ENCODE assay signal across 14 cellular contexts in genomic region chr2:205655775-205656425, GRCh38. TPM values are rescaled to one million over a fixed set of nuclear protein-coding genes. Genes with fewer than 3 reads are reported as not detected.
DNase-seq lines count a peak whose midpoint lies in the region; TF ChIP-seq lines count a peak whose summit lies in the region.
"Had no signal": no experiment of that assay in that cellular context is flagged by ENCODE, and none has a peak within 500 bp of the region (broad histone marks: within the 10 kb centered on the region; RNA-seq: fewer than 3 reads in every experiment).

No MANE protein-coding gene starts in this region.

- H3K4me1 ChIP-seq in HEK293 (ENCODE audit: control insufficient read depth, insufficient read depth, low read length) = no peaks in the 10 kb centered on the region
- peaks cover 0 to 4% (median 4%) of the 10 kb centered on the region in 4 donors for H3K4me1 ChIP-seq in stomach
- no peaks in the 10 kb centered on the region for H3K4me1 ChIP-seq in breast epithelium

- TF ChIP-seq POLR2A in stomach (IDR thresholded peaks at IDR 0.05) = no peak
- TF ChIP-seq POLR2A in breast epithelium (IDR thresholded peaks at IDR 0.05) = no peak

- CTCF ChIA-PET in HEK293 (lab: Yijun Ruan, JAX) = interaction anchor here (0.5 kb wide), 1 partner anchor 17 kb away, joined by 4 read pairs; no protein-coding TSS in a partner anchor

- no peak for TF ChIP-seq CTCF in HEK293 (tag by site-specific recombination; IDR thresholded peaks at IDR 0.05)
- no peak for TF ChIP-seq CTCF in nephron progenitor cell (IDR thresholded peaks at IDR 0.05)
- no peak for TF ChIP-seq CTCF in stomach (IDR thresholded peaks at IDR 0.05)
- no peak for TF ChIP-seq CTCF in breast epithelium (IDR thresholded peaks at IDR 0.05)

- H3K4me3 ChIP-seq in HEK293 (ENCODE audit: low read depth, low read length) = no peak overlapping the region
- no peak overlapping the region for H3K4me3 ChIP-seq in stomach
- H3K4me3 ChIP-seq in breast epithelium = no peak overlapping the region

- H3K4me1 Mint-ChIP-seq in activated T-helper 2 cell treated with anti-CD3 and anti-CD28 coated beads, Interferon-gamma antibody, Interleukin-2, Interleukin-4, amounts not matched to agents 10 μg/mL and 5 μg/mL and 100 μg/mL, durations not matched to agents 14 hours and 24 hours and 36 hours (ENCODE audit: low read depth) = peaks cover 33% of the 10 kb centered on the region
- peaks cover 59% of the 10 kb centered on the region for H3K4me1 Mint-ChIP-seq in nephron progenitor cell

- WGBS in stomach, 5 donors = 60 to 80% (median 74%) methylated on average over 7 of the region's 7 CpGs

- no peak for TF ChIP-seq EP300 in stomach (IDR thresholded peaks at IDR 0.05)

- H3K27me3 Mint-ChIP-seq in activated T-helper 2 cell treated with anti-CD3 and anti-CD28 coated beads, Interferon-gamma antibody, Interleukin-2, Interleukin-4, amounts not matched to agents 10 μg/mL and 5 μg/mL and 100 μg/mL, durations not matched to agents 14 hours and 24 hours and 36 hours (ENCODE audit: low read depth) = no peaks in the 10 kb centered on the region
- H3K27me3 Mint-ChIP-seq in nephron progenitor cell (ENCODE audit: low read depth, poor library complexity) = peaks cover 6% of the 10 kb centered on the region

- H3K9me3 ChIP-seq in HEK293 (ENCODE audit: control insufficient read depth, insufficient read depth, low read depth, low read length) (no peaks in the 10 kb centered on the region), stomach (no peaks in the 10 kb centered on the region), breast epithelium (no peaks in the 10 kb centered on the region)

- H3K9me3 Mint-ChIP-seq in activated T-helper 2 cell treated with anti-CD3 and anti-CD28 coated beads, Interferon-gamma antibody, Interleukin-2, Interleukin-4, amounts not matched to agents 10 μg/mL and 5 μg/mL and 100 μg/mL, durations not matched to agents 14 hours and 24 hours and 36 hours = no peaks in the 10 kb centered on the region
- no peaks in the 10 kb centered on the region for H3K9me3 Mint-ChIP-seq in nephron progenitor cell

- intact Hi-C loops in activated T-helper 2 cell treated with anti-CD3 and anti-CD28 coated beads, Interferon-gamma antibody, Interleukin-2, Interleukin-4, amounts not matched to agents 10 μg/mL and 5 μg/mL and 100 μg/mL, durations not matched to agents 14 hours and 24 hours and 36 hours (cut with micrococcal nuclease) = no loop called here
- intact Hi-C loops in stomach (cut with DNase I; ENCODE audit: low total_unique reads) (no loop called here), breast epithelium (cut with DNase I; ENCODE audit: low total_unique reads) (no loop called here)

- H3K27me3 ChIP-seq in stomach (no peaks in the 10 kb centered on the region), breast epithelium (no peaks in the 10 kb centered on the region)

- H3K36me3 ChIP-seq in HEK293 (ENCODE audit: control insufficient read depth in 2 of 2, insufficient read depth in 1 of 2, low read length in 2 of 2) = no peaks in the 10 kb centered on the region
- no peaks in the 10 kb centered on the region for H3K36me3 ChIP-seq in stomach
- H3K36me3 ChIP-seq in breast epithelium = no peaks in the 10 kb centered on the region

- H3K36me3 Mint-ChIP-seq in activated T-helper 2 cell treated with anti-CD3 and anti-CD28 coated beads, Interferon-gamma antibody, Interleukin-2, Interleukin-4, amounts not matched to agents 10 μg/mL and 5 μg/mL and 100 μg/mL, durations not matched to agents 14 hours and 24 hours and 36 hours (ENCODE audit: low read depth) = no peaks in the 10 kb centered on the region
- H3K36me3 Mint-ChIP-seq in nephron progenitor cell (ENCODE audit: low read depth) = no peaks in the 10 kb centered on the region

- H3K27ac Mint-ChIP-seq in activated T-helper 2 cell treated with anti-CD3 and anti-CD28 coated beads, Interferon-gamma antibody, Interleukin-2, Interleukin-4, amounts not matched to agents 10 μg/mL and 5 μg/mL and 100 μg/mL, durations not matched to agents 14 hours and 24 hours and 36 hours = peak overlapping the region; percentile 18
- peak overlapping the region; percentile 81 for H3K27ac Mint-ChIP-seq in nephron progenitor cell

- no peak overlapping the region for H3K4me3 Mint-ChIP-seq in activated T-helper 2 cell treated with anti-CD3 and anti-CD28 coated beads, Interferon-gamma antibody, Interleukin-2, Interleukin-4, amounts not matched to agents 10 μg/mL and 5 μg/mL and 100 μg/mL, durations not matched to agents 14 hours and 24 hours and 36 hours (ENCODE audit: low read depth)
- H3K4me3 Mint-ChIP-seq in nephron progenitor cell = peak overlapping the region; percentile 44

- no peak overlapping the region for H3K27ac ChIP-seq in HEK293 (ENCODE audit: extremely low read depth, low read depth, low read length)
- no peak overlapping the region for H3K27ac ChIP-seq in stomach
- no peak overlapping the region for H3K27ac ChIP-seq in breast epithelium

- POLR2A ChIA-PET in HEK293 (lab: Yijun Ruan, JAX) = no interaction called here

- no peak for DNase-seq in activated T-helper 2 cell treated with anti-CD3 and anti-CD28 coated beads, Interferon-gamma antibody, Interleukin-2, Interleukin-4, amounts not matched to agents 10 μg/mL and 5 μg/mL and 100 μg/mL, durations not matched to agents 14 hours and 24 hours and 36 hours (ENCODE audit: low spot score)
- peak; percentile 66 for DNase-seq in fibroblast of peridontal ligament (ENCODE audit: extremely low read depth)
- DNase-seq in nephron progenitor cell = peak; percentile 29
- no peak for DNase-seq in NCI-H1417 (lab: John Stamatoyannopoulos, UW)
- DNase-seq in stomach = no peak
- no peak for DNase-seq in breast epithelium (ENCODE audit: low spot score in 2 of 2)
- DNase-seq: C1 segment of cervical spinal cord, DMS79 treated with DMSO at 0.1 percent for 48 hours, NCI-H1092 treated with DMSO at 0.1 percent for 48 hours, NCI-H2081 treated with DMSO at 0.1 percent for 48 hours, NCI-H2227 treated with DMSO at 0.1 percent for 48 hours, NCI-H510A treated with DMSO at 0.1 percent for 48 hours, RPMI8226 had no signal

TF ChIP-seq in HEK293, 187 proteins besides CTCF, POLR2A, EP300 and RAD21:
- TF ChIP-seq ZIC2 (tag by site-specific recombination; IDR thresholded peaks at IDR 0.05) (peak; percentile 52), ZBTB44 (tag by site-specific recombination; IDR thresholded peaks at IDR 0.05) (no peak)

RNA-seq across cellular contexts. Expression of gene NRP2, which starts 26.4 kb away (rescaled TPM):
- total RNA-seq in activated T-helper 2 cell treated with anti-CD3 and anti-CD28 coated beads, Interferon-gamma antibody, Interleukin-2, Interleukin-4, amounts not matched to agents 10 μg/mL and 5 μg/mL and 100 μg/mL, durations not matched to agents 14 hours and 24 hours and 36 hours = 59.9 and 61.7 TPM in 2 replicates
- total RNA-seq in stomach (100 to 1,000 TPM in 2 of 5 donors, 10 to 100 TPM in 3; 21.0 to 166 (median 56.9) TPM), breast epithelium (10 to 100 TPM; 18.4 to 32.0 (median 23.9) TPM)
- polyA plus RNA-seq in stomach = 10 to 100 TPM in 1 of 3 donors, 1 to 10 TPM in 1, under 1 TPM in 1; 0.92 to 13.2 (median 2.9) TPM

Comparison
In these comparisons a context has a peak if more than half of its experiments do, and no peak if none do; other contexts are left out.
1. DNase-seq: peak in fibroblast of peridontal ligament (single experiment) and nephron progenitor cell (single experiment); none in activated T-helper 2 cell treated with anti-CD3 and anti-CD28 coated beads, Interferon-gamma antibody, Interleukin-2, Interleukin-4, amounts not matched to agents 10 μg/mL and 5 μg/mL and 100 μg/mL, durations not matched to agents 14 hours and 24 hours and 36 hours (single experiment), NCI-H1417 (0 of 3), stomach (single experiment) and breast epithelium (0 of 2).